8 cellular contexts compared by ENCODE assay signal in the genomic region with DNA sequence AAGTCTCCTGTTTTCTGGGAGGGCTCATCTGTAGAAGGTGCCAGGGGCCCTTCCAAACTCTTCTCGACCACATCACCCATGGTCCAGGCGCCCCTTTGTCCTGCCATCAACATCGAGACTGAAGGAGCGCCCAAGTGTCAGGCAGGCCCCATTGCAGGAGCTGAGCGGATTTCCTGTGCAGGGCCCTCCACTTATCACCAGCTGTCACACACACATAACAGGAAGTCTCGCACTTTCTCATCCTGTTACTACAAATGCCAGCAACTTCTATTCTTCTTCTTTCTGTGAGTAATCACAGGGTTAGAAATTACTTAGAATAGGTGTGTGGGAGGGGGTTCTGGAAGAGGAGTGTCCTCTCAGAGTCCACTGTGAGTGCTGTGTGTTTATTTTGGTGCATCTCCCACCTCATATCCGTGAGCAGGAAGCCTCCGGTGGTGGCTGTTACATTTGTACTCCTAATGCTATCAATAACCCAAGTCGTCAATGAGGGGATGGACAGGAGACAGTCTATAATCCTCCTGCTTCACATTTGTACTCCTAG. TPM values are rescaled to one million over a fixed set of nuclear protein-coding genes. Genes with fewer than 3 reads are reported as not detected.
DNase-seq lines count a peak whose midpoint lies in the region; ATAC-seq and TF ChIP-seq lines count a peak whose summit lies in the region.

A gene with protein sequence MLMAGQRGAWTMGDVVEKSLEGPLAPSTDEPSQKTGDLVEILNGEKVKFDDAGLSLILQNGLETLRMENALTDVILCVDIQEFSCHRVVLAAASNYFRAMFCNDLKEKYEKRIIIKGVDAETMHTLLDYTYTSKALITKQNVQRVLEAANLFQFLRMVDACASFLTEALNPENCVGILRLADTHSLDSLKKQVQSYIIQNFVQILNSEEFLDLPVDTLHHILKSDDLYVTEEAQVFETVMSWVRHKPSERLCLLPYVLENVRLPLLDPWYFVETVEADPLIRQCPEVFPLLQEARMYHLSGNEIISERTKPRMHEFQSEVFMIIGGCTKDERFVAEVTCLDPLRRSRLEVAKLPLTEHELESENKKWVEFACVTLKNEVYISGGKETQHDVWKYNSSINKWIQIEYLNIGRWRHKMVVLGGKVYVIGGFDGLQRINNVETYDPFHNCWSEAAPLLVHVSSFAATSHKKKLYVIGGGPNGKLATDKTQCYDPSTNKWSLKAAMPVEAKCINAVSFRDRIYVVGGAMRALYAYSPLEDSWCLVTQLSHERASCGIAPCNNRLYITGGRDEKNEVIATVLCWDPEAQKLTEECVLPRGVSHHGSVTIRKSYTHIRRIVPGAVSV (minus strand): TSS at position 166 of the 541 bp plus-strand sequence. CDS start 53 bp downstream, at position 113.

- peak in 1 of 2 donors; percentile 22 for TF ChIP-seq POLR2A in thyroid gland (IDR thresholded peaks at IDR 0.05)

- no peaks in the 10 kb centered on the region for H3K9me3 ChIP-seq in thyroid gland

- H3K27me3 ChIP-seq in thyroid gland: no peaks in the 10 kb centered on the region

- H3K4me3 Mint-ChIP-seq in activated naive CD8-positive, alpha-beta T cell treated with anti-CD3 and anti-CD28 coated beads for 36 hours: peak within 1 kb of the TSS; percentile 99
- H3K4me3 Mint-ChIP-seq in natural killer cell treated with Interleukin-12 subunit alpha and Interleukin-12 subunit beta and Interleukin-15 and Interleukin-18, amount 100 ng/mL, for 72 hours: peak within 1 kb of the TSS; percentile 99

- H3K27ac Mint-ChIP-seq in activated naive CD8-positive, alpha-beta T cell treated with anti-CD3 and anti-CD28 coated beads for 36 hours: peak within 1 kb of the TSS; percentile 99
- peak within 1 kb of the TSS; percentile 100 for H3K27ac Mint-ChIP-seq in natural killer cell treated with Interleukin-12 subunit alpha and Interleukin-12 subunit beta and Interleukin-15 and Interleukin-18, amount 100 ng/mL, for 72 hours

- no peaks in the 10 kb centered on the region for H3K9me3 Mint-ChIP-seq in activated naive CD8-positive, alpha-beta T cell treated with anti-CD3 and anti-CD28 coated beads for 36 hours
- H3K9me3 Mint-ChIP-seq in natural killer cell treated with Interleukin-12 subunit alpha and Interleukin-12 subunit beta and Interleukin-15 and Interleukin-18, amount 100 ng/mL, for 72 hours: no peaks in the 10 kb centered on the region

- H3K27me3 Mint-ChIP-seq in activated naive CD8-positive, alpha-beta T cell treated with anti-CD3 and anti-CD28 coated beads for 36 hours: no peaks in the 10 kb centered on the region
- H3K27me3 Mint-ChIP-seq in natural killer cell treated with Interleukin-12 subunit alpha and Interleukin-12 subunit beta and Interleukin-15 and Interleukin-18, amount 100 ng/mL, for 72 hours: no peaks in the 10 kb centered on the region

- TF ChIP-seq CTCF in thyroid gland (IDR thresholded peaks at IDR 0.05): no peak

- H3K4me1 ChIP-seq in thyroid gland: no peaks in the 10 kb centered on the region

- intact Hi-C loops in T-helper 1 cell treated with Interleukin-12 subunit alpha and Interleukin-12 subunit beta and Interleukin-4 antibody, amounts not matched to agents 30 ng/mL and 1 ng/mL, for 36 hours (cut with micrococcal nuclease): loop anchor here (1.0 to 10.0 kb wide), 18 partner anchors 14 to 1259 kb away; a partner anchor contains a TSS
- intact Hi-C loops in thyroid gland (cut with DNase I): no loop called here

- H3K36me3 ChIP-seq in thyroid gland: no peaks in the 10 kb centered on the region

- H3K4me3 ChIP-seq in thyroid gland (replicated peaks in 1 of 3): no peak within 1 kb of the TSS

- peak within 1 kb of the TSS in 2 of 3 donors; percentile 17 to 26 for H3K27ac ChIP-seq in thyroid gland

- peak; percentile 78 for DNase-seq in activated naive CD8-positive, alpha-beta T cell treated with anti-CD3 and anti-CD28 coated beads for 36 hours
- peak; percentile 88 for DNase-seq in natural killer cell treated with Interleukin-12 subunit alpha and Interleukin-12 subunit beta and Interleukin-15 and Interleukin-18, amount 100 ng/mL, for 72 hours (ENCODE audit: low spot score)
- DNase-seq in thyroid gland: peak in 1 of 2 donors; percentile 8
- DNase-seq in kidney tubule cell (ENCODE audit: low spot score): no peak
- DNase-seq in H4 (ENCODE audit: low spot score): no peak

- peaks cover 30% of the 10 kb centered on the region for H3K36me3 Mint-ChIP-seq in activated naive CD8-positive, alpha-beta T cell treated with anti-CD3 and anti-CD28 coated beads for 36 hours
- H3K36me3 Mint-ChIP-seq in natural killer cell treated with Interleukin-12 subunit alpha and Interleukin-12 subunit beta and Interleukin-15 and Interleukin-18, amount 100 ng/mL, for 72 hours: peaks cover 12% of the 10 kb centered on the region

- peaks cover 38% of the 10 kb centered on the region for H3K4me1 Mint-ChIP-seq in activated naive CD8-positive, alpha-beta T cell treated with anti-CD3 and anti-CD28 coated beads for 36 hours
- H3K4me1 Mint-ChIP-seq in natural killer cell treated with Interleukin-12 subunit alpha and Interleukin-12 subunit beta and Interleukin-15 and Interleukin-18, amount 100 ng/mL, for 72 hours (ENCODE audit: low read depth in 2 of 2): peaks cover 49 to 51% of the 10 kb centered on the region in 2 donors

- WGBS in thyroid gland, 2 donors: 57 to 61% methylated on average over 9 of the region's 9 CpGs

- ATAC-seq in GM18520 (IDR thresholded peaks at IDR 0.05; ENCODE audit: unreplicated experiment) (peak; percentile 65), HG03025 (IDR thresholded peaks at IDR 0.05; ENCODE audit: low FRiP score, unreplicated experiment) (peak; percentile 85)
- peak; percentile 93 to 95 for ATAC-seq in natural killer cell treated with Interleukin-12 subunit alpha and Interleukin-12 subunit beta and Interleukin-15 and Interleukin-18, amount 100 ng/mL, for 72 hours

RNA-seq across cellular contexts. Expression of the gene that starts here (rescaled TPM):
- total RNA-seq in T-helper 1 cell treated with Interleukin-12 subunit alpha and Interleukin-12 subunit beta and Interleukin-4 antibody, amounts not matched to agents 30 ng/mL and 1 ng/mL, for 36 hours: 35.1 and 36.0 TPM in 2 replicates
- 10 to 100 TPM; 26.6 to 26.8 TPM for total RNA-seq in activated naive CD8-positive, alpha-beta T cell treated with anti-CD3 and anti-CD28 coated beads for 36 hours
- 10 to 100 TPM; 16.9 to 19.3 TPM for total RNA-seq in natural killer cell treated with Interleukin-12 subunit alpha and Interleukin-12 subunit beta and Interleukin-15 and Interleukin-18, amount 100 ng/mL, for 72 hours
- total RNA-seq in thyroid gland: 1 to 10 TPM in 3 of 4 donors, under 1 TPM in 1; 0.67 to 2.7 (median 1.0) TPM
- not detected in 2 replicates for total RNA-seq in H4 (2014; rRNA removed; shearing (Covaris generic))

Comparison
In these comparisons a context has a peak if more than half of its experiments do, and no peak if none do; other contexts are left out.
1. DNase-seq: peak in activated naive CD8-positive, alpha-beta T cell treated with anti-CD3 and anti-CD28 coated beads for 36 hours (single experiment) and natural killer cell treated with Interleukin-12 subunit alpha and Interleukin-12 subunit beta and Interleukin-15 and Interleukin-18, amount 100 ng/mL, for 72 hours (single experiment); none in kidney tubule cell (single experiment) and H4 (single experiment).
2. Peak in every context shown above with its lines, with median percentiles within 50 percentile points of each other: ATAC-seq.